ENCODE assay signal across 24 cellular contexts in genomic region chr6:73731285-73731684, GRCh38. TPM values are rescaled to one million over a fixed set of nuclear protein-coding genes. Genes with fewer than 3 reads are reported as not detected.
DNase-seq lines count a peak whose midpoint lies in the region; ATAC-seq and TF ChIP-seq lines count a peak whose summit lies in the region.
"Had no signal": no experiment of that assay in that cellular context is flagged by ENCODE, and none has a peak within 500 bp of the region (broad histone marks: within the 10 kb centered on the region; RNA-seq: fewer than 3 reads in every experiment).

No MANE protein-coding gene starts in this region.

- H3K9ac ChIP-seq in PC-3 (ENCODE audit: low read length) = no peak overlapping the region
- H3K9ac ChIP-seq: BLaER1 had no signal

- CTCF ChIA-PET in PC-3 (lab: Charles Lee) = no interaction called here

- H3K36me3 ChIP-seq in PC-3 (ENCODE audit: low read depth, low read length) (0 out of 2 replicates have a peak, but pooled peaks cover 3% of the 10 kb centered on the region), H7 (replicated peaks; ENCODE audit: control insufficient read depth, insufficient read depth, low read length) (no peaks in the 10 kb centered on the region)
- H3K36me3 ChIP-seq: BE2C, BLaER1 had no signal

- POLR2A ChIA-PET in PC-3 (lab: Charles Lee; ENCODE audit: unreplicated experiment) = no interaction called here

- intact Hi-C loops in PC-3 (cut with micrococcal nuclease) = no loop called here
- intact Hi-C loops in activated T-helper 2 cell treated with anti-CD3 and anti-CD28 coated beads, Interferon-gamma antibody, Interleukin-2, Interleukin-4, amounts not matched to agents 10 μg/mL and 5 μg/mL and 100 μg/mL, durations not matched to agents 14 hours and 24 hours and 36 hours (cut with micrococcal nuclease) = no loop called here

- H3K4me1 Mint-ChIP-seq in activated T-cell treated with anti-CD3 and anti-CD28 coated beads, Interleukin-2, amount 50 U/mL, for 24 hours (ENCODE audit: low read depth) = peaks cover 35% of the 10 kb centered on the region
- H3K4me1 Mint-ChIP-seq in activated T-helper 2 cell treated with anti-CD3 and anti-CD28 coated beads, Interferon-gamma antibody, Interleukin-2, Interleukin-4, amounts not matched to agents 10 μg/mL and 5 μg/mL and 100 μg/mL, durations not matched to agents 14 hours and 24 hours and 36 hours (ENCODE audit: low read depth) = peaks cover 35% of the 10 kb centered on the region
- H3K4me1 Mint-ChIP-seq: CD4-positive, alpha-beta memory T cell; CD8-positive, alpha-beta memory T cell had no signal

- no peaks in the 10 kb centered on the region for H3F3A ChIP-seq in PC-3 (ENCODE audit: low read length, unreplicated experiment)

- H3K27me3 ChIP-seq in PC-3 (ENCODE audit: low read length) (no peaks in the 10 kb centered on the region), foreskin keratinocyte (no peaks in the 10 kb centered on the region), H7 (ENCODE audit: control insufficient read depth, insufficient read depth, low read length) (no peaks in the 10 kb centered on the region)
- H3K27me3 ChIP-seq: BE2C, BLaER1 had no signal

- H3K4me3 ChIP-seq in PC-3 (ENCODE audit: low read length) (no peak overlapping the region), H7 (ENCODE audit: insufficient read depth, low read depth, low read length) (no peak overlapping the region)
- H3K4me3 ChIP-seq: BLaER1 had no signal

- H3K9me2 ChIP-seq in PC-3 (replicated peaks; ENCODE audit: low read length) = no peaks in the 10 kb centered on the region

- H3K27ac Mint-ChIP-seq in activated T-cell treated with anti-CD3 and anti-CD28 coated beads, Interleukin-2, amount 50 U/mL, for 24 hours = peak overlapping the region; percentile 31
- H3K27ac Mint-ChIP-seq in activated T-helper 2 cell treated with anti-CD3 and anti-CD28 coated beads, Interferon-gamma antibody, Interleukin-2, Interleukin-4, amounts not matched to agents 10 μg/mL and 5 μg/mL and 100 μg/mL, durations not matched to agents 14 hours and 24 hours and 36 hours = peak overlapping the region; percentile 9
- H3K27ac Mint-ChIP-seq: CD4-positive, alpha-beta memory T cell; CD4-positive, CD25-positive, alpha-beta regulatory T cell had no signal

- no peak overlapping the region for H2AFZ ChIP-seq in PC-3 (ENCODE audit: low read length)

- H3K27ac ChIP-seq in PC-3 (ENCODE audit: low read length) (no peak overlapping the region), foreskin keratinocyte (no peak overlapping the region)
- H3K27ac ChIP-seq: BLaER1 had no signal

- no peaks in the 10 kb centered on the region for H3K27me3 Mint-ChIP-seq in activated T-cell treated with anti-CD3 and anti-CD28 coated beads, Interleukin-2, amount 50 U/mL, for 24 hours
- H3K27me3 Mint-ChIP-seq in activated T-helper 2 cell treated with anti-CD3 and anti-CD28 coated beads, Interferon-gamma antibody, Interleukin-2, Interleukin-4, amounts not matched to agents 10 μg/mL and 5 μg/mL and 100 μg/mL, durations not matched to agents 14 hours and 24 hours and 36 hours (ENCODE audit: low read depth) = no peaks in the 10 kb centered on the region
- H3K27me3 Mint-ChIP-seq: CD4-positive, CD25-positive, alpha-beta regulatory T cell had no signal

- no peak for DNase-seq in activated T-cell treated with anti-CD3 and anti-CD28 coated beads, Interleukin-2, amount 50 U/mL, for 24 hours
- no peak for DNase-seq in activated T-cell treated with anti-CD3 and anti-CD28 coated beads, Interleukin-2, amount 50 U/mL, for 48 hours
- DNase-seq in PC-3 = peak; percentile 0
- DNase-seq in activated T-helper 2 cell treated with anti-CD3 and anti-CD28 coated beads, Interferon-gamma antibody, Interleukin-2, Interleukin-4, amounts not matched to agents 10 μg/mL and 5 μg/mL and 100 μg/mL, durations not matched to agents 14 hours and 24 hours and 36 hours (ENCODE audit: low spot score) = no peak
- no peak for DNase-seq in foreskin keratinocyte
- no peak for DNase-seq in H7
- DNase-seq: 8988T; ACHN; BE2C; C1 segment of cervical spinal cord; CD4-positive, alpha-beta memory T cell; CD4-positive, CD25-positive, alpha-beta regulatory T cell; CD8-positive, alpha-beta memory T cell; COR-L47; DMS 273 treated with DMSO at 0.1 percent for 48 hours; DMS153; DMS53; DMS79; DND-41; EL; GF-D8 had no signal

- no peaks in the 10 kb centered on the region for H3K9me3 ChIP-seq in PC-3 (ENCODE audit: low read length)
- H3K9me3 ChIP-seq: BE2C, BLaER1 had no signal

- TF ChIP-seq CTCF in PC-3 (conservative IDR thresholded peaks at IDR 0.05; ENCODE audit: low read depth, low read length) = no peak
- no peak for TF ChIP-seq CTCF in foreskin keratinocyte (conservative IDR thresholded peaks at IDR 0.05)

- H3K4me3 Mint-ChIP-seq in activated T-cell treated with anti-CD3 and anti-CD28 coated beads, Interleukin-2, amount 50 U/mL, for 24 hours = no peak overlapping the region
- H3K4me3 Mint-ChIP-seq in activated T-helper 2 cell treated with anti-CD3 and anti-CD28 coated beads, Interferon-gamma antibody, Interleukin-2, Interleukin-4, amounts not matched to agents 10 μg/mL and 5 μg/mL and 100 μg/mL, durations not matched to agents 14 hours and 24 hours and 36 hours (ENCODE audit: low read depth) = no peak overlapping the region
- H3K4me3 Mint-ChIP-seq: CD14-positive monocyte; CD4-positive, alpha-beta memory T cell; CD4-positive, CD25-positive, alpha-beta regulatory T cell; CD8-positive, alpha-beta memory T cell had no signal

- H3K9me3 Mint-ChIP-seq in activated T-cell treated with anti-CD3 and anti-CD28 coated beads, Interleukin-2, amount 50 U/mL, for 24 hours = no peaks in the 10 kb centered on the region
- no peaks in the 10 kb centered on the region for H3K9me3 Mint-ChIP-seq in activated T-helper 2 cell treated with anti-CD3 and anti-CD28 coated beads, Interferon-gamma antibody, Interleukin-2, Interleukin-4, amounts not matched to agents 10 μg/mL and 5 μg/mL and 100 μg/mL, durations not matched to agents 14 hours and 24 hours and 36 hours
- H3K9me3 Mint-ChIP-seq: CD14-positive monocyte; CD4-positive, alpha-beta memory T cell; CD8-positive, alpha-beta memory T cell had no signal

- no peaks in the 10 kb centered on the region for H3K4me1 ChIP-seq in PC-3 (ENCODE audit: insufficient read depth, low read length)
- H3K4me1 ChIP-seq in foreskin keratinocyte = no peaks in the 10 kb centered on the region
- H3K4me1 ChIP-seq: BE2C, BLaER1 had no signal

- peaks cover 37% of the 10 kb centered on the region for H3K36me3 Mint-ChIP-seq in activated T-cell treated with anti-CD3 and anti-CD28 coated beads, Interleukin-2, amount 50 U/mL, for 24 hours (ENCODE audit: low read depth)
- H3K36me3 Mint-ChIP-seq in activated T-helper 2 cell treated with anti-CD3 and anti-CD28 coated beads, Interferon-gamma antibody, Interleukin-2, Interleukin-4, amounts not matched to agents 10 μg/mL and 5 μg/mL and 100 μg/mL, durations not matched to agents 14 hours and 24 hours and 36 hours (ENCODE audit: low read depth) = peaks cover 71% of the 10 kb centered on the region
- H3K36me3 Mint-ChIP-seq: CD4-positive, alpha-beta memory T cell; CD4-positive, CD25-positive, alpha-beta regulatory T cell; CD8-positive, alpha-beta memory T cell had no signal

- BruUV-seq in PC-3 (replicated peaks; lab: Mats Ljungman, UMichigan) = no TSS peak

- ATAC-seq in PC-3 = no peak
- ATAC-seq in foreskin keratinocyte = no peak
- ATAC-seq in HG03135 (IDR thresholded peaks at IDR 0.05; ENCODE audit: unreplicated experiment) = no peak

- no peaks in the 10 kb centered on the region for H3K79me2 ChIP-seq in PC-3 (ENCODE audit: low read length)

- H3K4me2 ChIP-seq in PC-3 (ENCODE audit: low read length) = no peak overlapping the region
- H3K4me2 ChIP-seq: BLaER1 had no signal

- H4K20me1 ChIP-seq in PC-3 (ENCODE audit: low read length) = no peaks in the 10 kb centered on the region
- H4K20me1 ChIP-seq: BLaER1 had no signal

RNA-seq across cellular contexts. Expression of gene CD109, which starts 35.3 kb away (rescaled TPM):
- 16.8 and 19.1 TPM in 2 replicates for total RNA-seq in PC-3 (2014; rRNA removed)
- total RNA-seq in activated T-helper 2 cell treated with anti-CD3 and anti-CD28 coated beads, Interferon-gamma antibody, Interleukin-2, Interleukin-4, amounts not matched to agents 10 μg/mL and 5 μg/mL and 100 μg/mL, durations not matched to agents 14 hours and 24 hours and 36 hours = 24.4 and 26.1 TPM in 2 replicates
- 42.4 and 47.8 TPM in 2 replicates for total RNA-seq in foreskin keratinocyte
- 7.8 and 10.2 TPM in 2 replicates for polyA plus RNA-seq in foreskin keratinocyte
- total RNA-seq in H7 (2014; rRNA removed; shearing (Covaris generic)) = 1.3 and 1.4 TPM in 2 replicates
- polyA plus RNA-seq: CD8-positive, alpha-beta memory T cell had no signal
